Comparison of ENCODE assay signal across 19 cellular contexts in the genomic region with DNA sequence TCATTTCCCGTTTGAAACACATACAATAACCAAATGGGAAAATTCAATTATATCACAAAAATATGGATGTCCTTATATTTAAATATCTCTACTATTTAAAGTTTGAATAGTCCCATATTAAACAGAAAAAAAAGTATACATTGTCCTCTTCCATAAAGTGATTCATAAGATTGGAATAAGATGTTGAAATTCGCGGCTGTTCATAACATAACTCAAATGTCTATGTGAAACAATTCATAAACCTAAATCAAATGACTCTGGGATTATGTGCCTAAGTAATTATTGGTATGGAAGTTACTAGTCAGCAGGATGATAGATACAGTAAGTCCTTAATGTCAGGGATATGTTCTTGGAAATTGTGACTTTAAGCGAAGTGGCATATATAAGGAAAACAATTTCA. TPM values are rescaled to one million over a fixed set of nuclear protein-coding genes. Genes with fewer than 3 reads are reported as not detected.
"Had no signal": no experiment of that assay in that cellular context is flagged by ENCODE, and none has a peak within 500 bp of the region (broad histone marks: within the 10 kb centered on the region; RNA-seq: fewer than 3 reads in every experiment).

No MANE protein-coding gene starts in this region.

- H3K36me3 ChIP-seq: left ventricle myocardium inferior, right atrium auricular region, tibial nerve had no signal

- H3K9me3 ChIP-seq: left ventricle myocardium inferior, right atrium auricular region, tibial nerve had no signal

- DNase-seq: activated CD4-positive, CD25-positive, alpha-beta regulatory T cell; activated naive CD4-positive, alpha-beta T cell; activated naive CD8-positive, alpha-beta T cell treated with anti-CD3 and anti-CD28 coated beads, Interleukin-2, amount 10 ng/mL, durations not matched to agents 7 days and 5 days; activated T-cell treated with anti-CD3 and anti-CD28 coated beads for 4 hours; aorta; endodermal cell; erythroblast; glutamatergic neuron; hypothalamus; left ventricle myocardium inferior; occipital lobe; stimulated activated CD4-positive, alpha-beta T cell treated with anti-CD3 and anti-CD28 coated beads, Interleukin-15, amount 100 ng/mL, for 24 hours; stimulated activated CD4-positive, alpha-beta T cell treated with anti-CD3 and anti-CD28 coated beads, Interleukin-4, amount 100 ng/mL, for 1 hour; stimulated activated naive CD4-positive, alpha-beta T cell had no signal

- H3K27me3 ChIP-seq: right atrium auricular region had no signal

- H3K27ac ChIP-seq: left ventricle myocardium inferior, right atrium auricular region, skin epidermis, tibial nerve had no signal

- H3K36me3 Mint-ChIP-seq: activated naive CD8-positive, alpha-beta T cell treated with anti-CD3 and anti-CD28 coated beads, Interleukin-2, amount 10 ng/mL, durations not matched to agents 7 days and 5 days; memory B cell; natural killer cell treated with Interleukin-12 subunit alpha and Interleukin-12 subunit beta and Interleukin-15 and Interleukin-18, amount 100 ng/mL, for 72 hours had no signal

- ATAC-seq: natural killer cell treated with Interleukin-12 subunit alpha and Interleukin-12 subunit beta and Interleukin-15 and Interleukin-18, amount 100 ng/mL, for 72 hours had no signal

- H3K9me3 Mint-ChIP-seq: activated naive CD8-positive, alpha-beta T cell treated with anti-CD3 and anti-CD28 coated beads, Interleukin-2, amount 10 ng/mL, durations not matched to agents 7 days and 5 days; endodermal cell; memory B cell; natural killer cell treated with Interleukin-12 subunit alpha and Interleukin-12 subunit beta and Interleukin-15 and Interleukin-18, amount 100 ng/mL, for 72 hours had no signal

- H3K27ac Mint-ChIP-seq: activated naive CD8-positive, alpha-beta T cell treated with anti-CD3 and anti-CD28 coated beads, Interleukin-2, amount 10 ng/mL, durations not matched to agents 7 days and 5 days; endodermal cell; memory B cell; natural killer cell treated with Interleukin-12 subunit alpha and Interleukin-12 subunit beta and Interleukin-15 and Interleukin-18, amount 100 ng/mL, for 72 hours had no signal

- H3K4me3 Mint-ChIP-seq: activated naive CD8-positive, alpha-beta T cell treated with anti-CD3 and anti-CD28 coated beads, Interleukin-2, amount 10 ng/mL, durations not matched to agents 7 days and 5 days; endodermal cell; memory B cell; natural killer cell treated with Interleukin-12 subunit alpha and Interleukin-12 subunit beta and Interleukin-15 and Interleukin-18, amount 100 ng/mL, for 72 hours had no signal

- H3K4me3 ChIP-seq: left ventricle myocardium inferior, right atrium auricular region, skin epidermis, tibial nerve had no signal

RNA-seq across cellular contexts. Expression of gene EFNA5, which starts 3.9 kb away (rescaled TPM):
- total RNA-seq: activated naive CD8-positive, alpha-beta T cell treated with anti-CD3 and anti-CD28 coated beads, Interleukin-2, amount 10 ng/mL, durations not matched to agents 7 days and 5 days had no signal
